ENCODE assay signal across 9 cellular contexts in the genomic region with DNA sequence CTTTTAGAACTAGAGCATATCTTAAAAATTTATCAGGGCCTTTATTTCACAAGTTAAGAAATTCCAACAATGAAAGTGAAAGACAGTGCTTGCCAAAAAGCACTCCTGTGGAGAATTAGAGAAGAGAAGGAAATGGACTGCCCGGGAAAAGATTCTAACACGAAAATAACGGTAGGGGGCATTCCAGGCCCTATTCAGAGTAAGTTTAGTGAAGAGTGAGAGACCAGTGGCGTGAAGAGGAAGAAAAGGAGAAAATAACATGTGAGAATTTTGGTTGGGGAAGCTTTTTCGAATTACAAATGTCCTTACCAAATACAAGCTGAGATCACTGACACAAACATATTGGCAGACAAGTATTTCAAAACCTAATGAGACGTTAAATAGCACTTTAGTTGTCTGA. TPM values are rescaled to one million over a fixed set of nuclear protein-coding genes. Genes with fewer than 3 reads are reported as not detected.
A peak's percentile ranks its signal among the peaks of the same experiment; 100 is the strongest.
DNase-seq lines count a peak whose midpoint lies in the region; ATAC-seq, FAIRE-seq and TF ChIP-seq lines count a peak whose summit lies in the region.
"Had no signal": no experiment of that assay in that cellular context is flagged by ENCODE, and none has a peak within 500 bp of the region (broad histone marks: within the 10 kb centered on the region; RNA-seq: fewer than 3 reads in every experiment).

No MANE protein-coding gene starts in this region.

- H3K9me3 ChIP-seq in HEK293 (ENCODE audit: control insufficient read depth, insufficient read depth, low read depth, low read length) (no peaks in the 10 kb centered on the region), K562 (replicated peaks; ENCODE audit: control insufficient read depth, insufficient read depth, low read depth, low read length) (no peaks in the 10 kb centered on the region)

- H3K27ac Mint-ChIP-seq in activated naive CD4-positive, alpha-beta T cell treated with anti-CD3 and anti-CD28 coated beads, Interleukin-2, amount 50 U/mL, for 72 hours = no peak overlapping the region
- H3K27ac Mint-ChIP-seq in activated CD4-positive, alpha-beta T cell treated with anti-CD3 and anti-CD28 coated beads for 36 hours = no peak overlapping the region

- peak; percentile 42 for FAIRE-seq in K562 (lab: Jason Lieb, UNC)

- no peaks in the 10 kb centered on the region for H3K36me3 Mint-ChIP-seq in activated naive CD4-positive, alpha-beta T cell treated with anti-CD3 and anti-CD28 coated beads, Interleukin-2, amount 50 U/mL, for 72 hours
- H3K36me3 Mint-ChIP-seq in activated CD4-positive, alpha-beta T cell treated with anti-CD3 and anti-CD28 coated beads for 36 hours (ENCODE audit: low read depth) = peaks cover 8% of the 10 kb centered on the region

- CTCF ChIA-PET in HEK293 (lab: Yijun Ruan, JAX) = no interaction called here
- CTCF ChIA-PET in K562 (lab: Yijun Ruan, JAX; ENCODE audit: low intra/inter-chr PET ratio) = interaction anchor here (0.6 to 1.4 kb wide), 3 partner anchors 216 to 309 kb away, joined by 4 to 12 read pairs (median 5); no protein-coding TSS in a partner anchor
- CTCF ChIA-PET in activated CD4-positive, alpha-beta T cell treated with anti-CD3 and anti-CD28 coated beads for 36 hours (lab: Charles Lee) = interaction anchor here (0.7 to 1.1 kb wide), 2 partner anchors 9 to 59 kb away, joined by 3 read pairs; no protein-coding TSS in a partner anchor

- no TSS peak for BruUV-seq in K562 (replicated peaks; lab: Mats Ljungman, UMichigan)

- DNase-seq in 8988T (peak; percentile 13), K562 (ENCODE audit: extremely low read depth in 1 of 4, low spot score in 3 of 4) (peak in 2 of 4 experiments; percentile 30 to 46), kidney epithelial cell (ENCODE audit: low read depth) (no peak), SHP77 treated with DMSO at 0.1 percent for 48 hours (lab: John Stamatoyannopoulos, UW) (no peak), NCI-H2196 treated with DMSO at 0.1 percent for 48 hours (lab: John Stamatoyannopoulos, UW; ENCODE audit: unreplicated experiment) (no peak)
- no peak for DNase-seq in activated naive CD4-positive, alpha-beta T cell treated with anti-CD3 and anti-CD28 coated beads, Interleukin-2, amount 50 U/mL, for 72 hours (ENCODE audit: low spot score in 2 of 2)
- DNase-seq in activated CD4-positive, alpha-beta T cell treated with anti-CD3 and anti-CD28 coated beads for 36 hours = no peak
- DNase-seq: activated naive CD4-positive, alpha-beta T cell had no signal

- H3K27me3 Mint-ChIP-seq in activated CD4-positive, alpha-beta T cell treated with anti-CD3 and anti-CD28 coated beads for 36 hours = no peaks in the 10 kb centered on the region

- no peak overlapping the region for H3K9ac ChIP-seq in K562 (ENCODE audit: insufficient read depth in 1 of 2, low read depth in 2 of 2, low read length in 2 of 2)

- no peak overlapping the region for H3K4me3 ChIP-seq in HEK293 (ENCODE audit: low read depth, low read length)
- H3K4me3 ChIP-seq in K562 = no peak overlapping the region
- no peak overlapping the region for H3K4me3 ChIP-seq in kidney epithelial cell (ENCODE audit: low read depth, low read length)

- H4K20me1 ChIP-seq in K562 (replicated peaks; ENCODE audit: control insufficient read depth, insufficient read depth, low read length) = no peaks in the 10 kb centered on the region

- no peak overlapping the region for H3K4me3 Mint-ChIP-seq in activated CD4-positive, alpha-beta T cell treated with anti-CD3 and anti-CD28 coated beads for 36 hours

- TF ChIP-seq RAD21 in K562 (CRISPR knock-in tag; conservative IDR thresholded peaks at IDR 0.05 in 1 of 2, IDR thresholded peaks at IDR 0.05 in 1 of 2) = peak in 1 of 2 experiments; percentile 56; a peak in 2 of 4 replicates

- no peaks in the 10 kb centered on the region for H3K27me3 ChIP-seq in K562 (ENCODE audit: control insufficient read depth in 2 of 2, insufficient read depth in 2 of 2, low read length in 2 of 2)
- H3K27me3 ChIP-seq in kidney epithelial cell (ENCODE audit: control insufficient read depth, insufficient read depth, low read length) = no peaks in the 10 kb centered on the region

- no peaks in the 10 kb centered on the region for H3K9me3 Mint-ChIP-seq in activated naive CD4-positive, alpha-beta T cell treated with anti-CD3 and anti-CD28 coated beads, Interleukin-2, amount 50 U/mL, for 72 hours
- H3K9me3 Mint-ChIP-seq in activated CD4-positive, alpha-beta T cell treated with anti-CD3 and anti-CD28 coated beads for 36 hours (ENCODE audit: low read depth) = no peaks in the 10 kb centered on the region

- no peak overlapping the region for H3K4me2 ChIP-seq in K562 (ENCODE audit: insufficient read depth, low read length)

- no peak for TF ChIP-seq EP300 in K562 (IDR thresholded peaks at IDR 0.05; ENCODE audit: low read length)

- TF ChIP-seq CTCF in HEK293 (tag by site-specific recombination; IDR thresholded peaks at IDR 0.05) = peak; percentile 51; the same call in 1 of the 2 replicates
- TF ChIP-seq CTCF in K562 (IDR thresholded peaks at IDR 0.05 in 2 of 3, conservative IDR thresholded peaks at IDR 0.05 in 1 of 3; ENCODE audit: insufficient read depth in 2 of 3, low read depth in 1 of 3, low read length in 3 of 3) = peak; percentile 46 to 56 (median 54); a peak in 5 of 6 replicates
- peak; percentile 41 for TF ChIP-seq CTCF in kidney epithelial cell (IDR thresholded peaks at IDR 0.05; ENCODE audit: insufficient read depth, low read length, poor library complexity, severe bottlenecking)

- no peaks in the 10 kb centered on the region for H3K79me2 ChIP-seq in K562 (ENCODE audit: control insufficient read depth, insufficient read depth, low read length)

- POLR2A ChIA-PET in HEK293 (lab: Yijun Ruan, JAX) = no interaction called here
- POLR2A ChIA-PET in K562 (lab: Yijun Ruan, JAX) = no interaction called here
- POLR2A ChIA-PET in activated CD4-positive, alpha-beta T cell treated with anti-CD3 and anti-CD28 coated beads for 36 hours (lab: Charles Lee) = no interaction called here

- intact Hi-C loops in K562 (cut with micrococcal nuclease) = loop anchor here (1.0 kb wide), 1 partner anchor 216 kb away; no protein-coding TSS in a partner anchor
- intact Hi-C loops in activated CD4-positive, alpha-beta T cell treated with anti-CD3 and anti-CD28 coated beads for 36 hours (cut with DNase I, micrococcal nuclease) = loop anchor here in 1 of 2 experiments (1.0 kb wide), 1 partner anchor 12 kb away; no protein-coding TSS in a partner anchor

- WGBS in K562 (ENCODE audit: insufficient coverage, low coverage, missing lambda C conversion rate) = 54% methylated on average over 6 of the region's 6 CpGs

- H3K36me3 ChIP-seq in HEK293 (ENCODE audit: control insufficient read depth in 2 of 2, insufficient read depth in 1 of 2, low read length in 2 of 2) (peaks cover 19 to 49% of the 10 kb centered on the region in 2 experiments), K562 (ENCODE audit: control insufficient read depth, insufficient read depth, low read length) (peaks cover 24% of the 10 kb centered on the region), kidney epithelial cell (ENCODE audit: control insufficient read depth, insufficient read depth, low read length) (no peaks in the 10 kb centered on the region)

- H3K27ac ChIP-seq in HEK293 (ENCODE audit: extremely low read depth, low read depth, low read length) (no peak overlapping the region), K562 (ENCODE audit: extremely low read depth, low read depth, low read length) (no peak overlapping the region)

- ATAC-seq in K562 = peak; percentile 86
- ATAC-seq in activated naive CD4-positive, alpha-beta T cell treated with anti-CD3 and anti-CD28 coated beads, Interleukin-2, amount 50 U/mL, for 72 hours = no peak
- no peak for ATAC-seq in activated CD4-positive, alpha-beta T cell treated with anti-CD3 and anti-CD28 coated beads for 36 hours

- TF ChIP-seq POLR2A in K562 (conservative IDR thresholded peaks at IDR 0.05) = no peak

- no peaks in the 10 kb centered on the region for H3K9me1 ChIP-seq in K562 (ENCODE audit: control insufficient read depth, insufficient read depth, low read length)

- H2AFZ ChIP-seq in K562 (ENCODE audit: low read depth, low read length) = no peak overlapping the region

- H3K4me1 Mint-ChIP-seq in activated CD4-positive, alpha-beta T cell treated with anti-CD3 and anti-CD28 coated beads for 36 hours = no peaks in the 10 kb centered on the region

- H3K4me1 ChIP-seq in HEK293 (ENCODE audit: control insufficient read depth, insufficient read depth, low read length) (no peaks in the 10 kb centered on the region), K562 (replicated peaks in 1 of 2; ENCODE audit: control insufficient read depth in 2 of 2, insufficient read depth in 2 of 2, low read length in 2 of 2) (no peaks in the 10 kb centered on the region)

- in situ Hi-C loops in K562 (cut with MboI) = no loop called here

TF ChIP-seq in HEK293, 187 proteins besides CTCF, POLR2A, EP300 and RAD21:
- no peak for TF ChIP-seq ZNF175 (tag by site-specific recombination; IDR thresholded peaks at IDR 0.05)
- TF ChIP-seq PRDM1 (tag by site-specific recombination; IDR thresholded peaks at IDR 0.05) = peak; percentile 91

TF ChIP-seq in K562, 482 proteins besides CTCF, POLR2A, EP300 and RAD21 (continues in another document):
- TF ChIP-seq GTF2E2 (tag; IDR thresholded peaks at IDR 0.05) = no peak

RNA-seq across cellular contexts. Expression of a gene that starts 38.4 kb away (rescaled TPM):
- 85.0 and 159 TPM in 2 replicates for total RNA-seq in K562 (2011; cell fraction: chromatin; rRNA removed; ENCODE audit: low replicate concordance)
- total RNA-seq in K562 (2011; cell fraction: nucleolus; rRNA removed) = 54.9 and 55.4 TPM in 2 replicates
- total RNA-seq in K562 (2011; cell fraction: nucleoplasm; rRNA removed) = 63.6 and 66.9 TPM in 2 replicates
- 96.6 and 98.2 TPM in 2 replicates for total RNA-seq in K562 (2014; rRNA removed)
- 135 and 160 TPM in 2 replicates for total RNA-seq in K562 (2014; rRNA removed; fragmentation: Illumina TruSeq; extraction: Trizol)
- total RNA-seq in K562 (2015; rRNA removed; fragmentation: Illumina TruSeq; extraction: Trizol) = 154 and 162 TPM in 2 replicates
- 116 and 118 TPM in 2 replicates for total RNA-seq in K562 (2021)
- polyA plus RNA-seq in K562 (2011; rRNA removed) = 57.7 and 64.0 TPM in 2 replicates
- 24.3 and 29.9 TPM in 2 replicates for polyA plus RNA-seq in K562 (2011; cell fraction: cytosol; rRNA removed)
- polyA plus RNA-seq in K562 (2011; cell fraction: nucleus; rRNA removed) = 26.5 and 31.5 TPM in 2 replicates
- polyA plus RNA-seq in K562 (2012) = 146 and 159 TPM in 2 replicates
- 145 and 178 TPM in 2 replicates for polyA plus RNA-seq in K562 (2014; fragmentation: Illumina TruSeq; extraction: Trizol)
- 100 to 1,000 TPM; 116 to 141 TPM for polyA plus RNA-seq in K562 (2014; fragmentation: Nextera tagmentation; extraction: Ambion mirVana)
- polyA plus RNA-seq in K562 (2014; rRNA removed) = 99.9 and 124 TPM in 2 replicates
- polyA minus RNA-seq in K562 (2011; rRNA and poly(A)+ RNA removed) = 26.5 and 35.5 TPM in 2 replicates
- polyA minus RNA-seq in K562 (2011; cell fraction: cytosol; rRNA and poly(A)+ RNA removed) = 15.4 and 17.8 TPM in 2 replicates
- 34.7 and 56.6 TPM in 2 replicates for polyA minus RNA-seq in K562 (2011; cell fraction: nucleus; rRNA and poly(A)+ RNA removed)
- 91.9 and 130 TPM in 2 replicates for total RNA-seq in kidney epithelial cell
- total RNA-seq in activated naive CD4-positive, alpha-beta T cell treated with anti-CD3 and anti-CD28 coated beads, Interleukin-2, amount 50 U/mL, for 72 hours = 100 to 1,000 TPM; 132 to 142 TPM
- total RNA-seq in activated CD4-positive, alpha-beta T cell treated with anti-CD3 and anti-CD28 coated beads for 36 hours = 100 to 1,000 TPM; 126 to 154 TPM
